In genomic region chr4:87532109-87532508, GRCh38 we compare ENCODE assay signal across 23 cellular contexts. TPM values are rescaled to one million over a fixed set of nuclear protein-coding genes. Genes with fewer than 3 reads are reported as not detected.
A peak's percentile ranks its signal among the peaks of the same experiment; 100 is the strongest.
DNase-seq lines count a peak whose midpoint lies in the region; ATAC-seq and TF ChIP-seq lines count a peak whose summit lies in the region.
"Had no signal": no experiment of that assay in that cellular context is flagged by ENCODE, and none has a peak within 500 bp of the region (broad histone marks: within the 10 kb centered on the region; RNA-seq: fewer than 3 reads in every experiment).

No MANE protein-coding gene starts in this region.

- in situ Hi-C loops in gastrocnemius medialis (cut with MboI; ENCODE audit: low sequenced_read_pairs in 4 of 4): loop anchor here in 1 of 4 donors (25.0 kb wide), 1 partner anchor 480 kb away; the partner anchor contains the start of gene PKD2

- H3K27ac ChIP-seq in gastrocnemius medialis: peak overlapping the region; percentile 63 to 82 (median 72)
- peak overlapping the region; percentile 95 to 99 for H3K27ac ChIP-seq in uterus
- H3K27ac ChIP-seq in Peyer's patch: peak overlapping the region in 2 of 4 donors; percentile 1 to 81
- H3K27ac ChIP-seq: brain microvascular endothelial cell had no signal

- intact Hi-C loops in gastrocnemius medialis (cut with DNase I; ENCODE audit: low total_unique reads): no loop called here
- intact Hi-C loops in uterus (cut with DNase I; ENCODE audit: low total_unique reads): no loop called here

- no peaks in the 10 kb centered on the region for H3K27me3 Mint-ChIP-seq in type B pancreatic cell
- H3K27me3 Mint-ChIP-seq: activated naive CD8-positive, alpha-beta T cell treated with anti-CD3 and anti-CD28 coated beads for 36 hours; stimulated activated naive B cell treated with anti-CD40 and anti-IgM and Interleukin-4, amounts not matched to agents 10 μg/mL and 1 μg/mL and 100 μg/mL, for 72 hours had no signal

- ATAC-seq in gastrocnemius medialis: no peak
- ATAC-seq: stimulated activated naive B cell treated with anti-CD40 and anti-IgM and Interleukin-4, amounts not matched to agents 10 μg/mL and 1 μg/mL and 100 μg/mL, for 72 hours had no signal

- no peak overlapping the region for H3K4me3 Mint-ChIP-seq in type B pancreatic cell
- H3K4me3 Mint-ChIP-seq: activated naive CD8-positive, alpha-beta T cell treated with anti-CD3 and anti-CD28 coated beads for 36 hours; stimulated activated naive B cell treated with anti-CD40 and anti-IgM and Interleukin-4, amounts not matched to agents 10 μg/mL and 1 μg/mL and 100 μg/mL, for 72 hours had no signal

- H3K36me3 Mint-ChIP-seq in type B pancreatic cell: no peaks in the 10 kb centered on the region
- H3K36me3 Mint-ChIP-seq: activated naive CD8-positive, alpha-beta T cell treated with anti-CD3 and anti-CD28 coated beads for 36 hours had no signal

- H3K9me3 ChIP-seq in gastrocnemius medialis: no peaks in the 10 kb centered on the region
- no peaks in the 10 kb centered on the region for H3K9me3 ChIP-seq in uterus
- no peaks in the 10 kb centered on the region for H3K9me3 ChIP-seq in Peyer's patch

- H3K27me3 ChIP-seq in gastrocnemius medialis (no peaks in the 10 kb centered on the region), uterus (no peaks in the 10 kb centered on the region), Peyer's patch (no peaks in the 10 kb centered on the region)
- H3K27me3 ChIP-seq: brain microvascular endothelial cell had no signal

- TF ChIP-seq CTCF in gastrocnemius medialis (IDR thresholded peaks at IDR 0.05 in 4 of 5, conservative IDR thresholded peaks at IDR 0.05 in 1 of 5) (no peak), uterus (IDR thresholded peaks at IDR 0.05) (no peak), Peyer's patch (IDR thresholded peaks at IDR 0.05) (no peak), type B pancreatic cell (conservative IDR thresholded peaks at IDR 0.05) (no peak)

- H3K9me3 Mint-ChIP-seq in type B pancreatic cell: peaks cover 8% of the 10 kb centered on the region
- H3K9me3 Mint-ChIP-seq: activated naive CD8-positive, alpha-beta T cell treated with anti-CD3 and anti-CD28 coated beads for 36 hours had no signal

- DNase-seq in NCI-H82 (lab: John Stamatoyannopoulos, UW): peak; percentile 70
- DNase-seq in NCI-H82 treated with DMSO at 0.1 percent for 48 hours (lab: John Stamatoyannopoulos, UW; ENCODE audit: unreplicated experiment): no peak
- DNase-seq in foreskin melanocyte: peak; percentile 62
- no peak for DNase-seq in gastrocnemius medialis
- no peak for DNase-seq in uterus
- DNase-seq in cortex of kidney (lab: John Stamatoyannopoulos, UW): no peak
- DNase-seq in Peyer's patch: no peak
- DNase-seq in type B pancreatic cell (ENCODE audit: extremely low spot score, unreplicated experiment): no peak
- DNase-seq: activated CD4-positive, CD25-positive, alpha-beta regulatory T cell; activated CD8-positive, alpha-beta memory T cell treated with anti-CD3 and anti-CD28 coated beads for 24 hours; activated naive CD8-positive, alpha-beta T cell treated with anti-CD3 and anti-CD28 coated beads for 36 hours; brain microvascular endothelial cell; C1 segment of cervical spinal cord; erythroblast; H7; head of caudate nucleus; mesendoderm; MM.1S; NCI-H187; NCI-H510A treated with DMSO at 0.1 percent for 48 hours; stimulated activated naive B cell treated with anti-CD40 and anti-IgM and Interleukin-4, amounts not matched to agents 10 μg/mL and 1 μg/mL and 100 μg/mL, for 72 hours had no signal

- H3K4me1 ChIP-seq in gastrocnemius medialis (peaks cover 0 to 8% of the 10 kb centered on the region in 2 donors), uterus (peaks cover 0 to 6% of the 10 kb centered on the region in 2 donors), Peyer's patch (no peaks in the 10 kb centered on the region)

- no peak for TF ChIP-seq POLR2A in gastrocnemius medialis (IDR thresholded peaks at IDR 0.05)
- TF ChIP-seq POLR2A in uterus (IDR thresholded peaks at IDR 0.05): no peak
- no peak for TF ChIP-seq POLR2A in Peyer's patch (IDR thresholded peaks at IDR 0.05)

- no peak overlapping the region for H3K4me3 ChIP-seq in gastrocnemius medialis
- H3K4me3 ChIP-seq in uterus: no peak overlapping the region
- no peak overlapping the region for H3K4me3 ChIP-seq in Peyer's patch

- peaks cover 19% of the 10 kb centered on the region for H3K4me1 Mint-ChIP-seq in type B pancreatic cell (ENCODE audit: unreplicated experiment)
- H3K4me1 Mint-ChIP-seq: activated naive CD8-positive, alpha-beta T cell treated with anti-CD3 and anti-CD28 coated beads for 36 hours had no signal

- H3K27ac Mint-ChIP-seq in type B pancreatic cell: no peak overlapping the region
- H3K27ac Mint-ChIP-seq: activated naive CD8-positive, alpha-beta T cell treated with anti-CD3 and anti-CD28 coated beads for 36 hours; stimulated activated naive B cell treated with anti-CD40 and anti-IgM and Interleukin-4, amounts not matched to agents 10 μg/mL and 1 μg/mL and 100 μg/mL, for 72 hours had no signal

- H3K36me3 ChIP-seq in gastrocnemius medialis (no peaks in the 10 kb centered on the region), uterus (no peaks in the 10 kb centered on the region), Peyer's patch (no peaks in the 10 kb centered on the region)
- H3K36me3 ChIP-seq: brain microvascular endothelial cell had no signal

RNA-seq across cellular contexts. Expression of gene SPARCL1, which starts 2.9 kb away (rescaled TPM):
- 100 to 1,000 TPM; 225 to 357 (median 273) TPM for total RNA-seq in gastrocnemius medialis
- total RNA-seq in uterus: 1,000 to 10,000 TPM; 1,025 to 1,777 (median 1,327) TPM
- 100 to 1,000 TPM in 3 of 4 donors, 10 to 100 TPM in 1; 37.1 to 120 (median 117) TPM for total RNA-seq in Peyer's patch
- 0.38 and 11.2 TPM in 2 replicates for total RNA-seq in type B pancreatic cell (ENCODE audit: low replicate concordance)
- total RNA-seq: activated naive CD8-positive, alpha-beta T cell treated with anti-CD3 and anti-CD28 coated beads for 36 hours; G401; T-helper 2 cell treated with Interferon-gamma antibody and Interleukin-4, amounts not matched to agents 100 ng/mL and 5 ng/mL, for 36 hours had no signal

Comparison
In these comparisons a context has a peak if more than half of its experiments do, and no peak if none do; other contexts are left out.
1. DNase-seq: peak in NCI-H82 (single experiment) and foreskin melanocyte (single experiment); none in NCI-H82 treated with DMSO at 0.1 percent for 48 hours (single experiment), gastrocnemius medialis (0 of 2), uterus (0 of 2), cortex of kidney (single experiment), Peyer's patch (0 of 3) and type B pancreatic cell (single experiment).